Comparison of ENCODE assay signal across 8 cellular contexts in genomic region chr9:131677051-131677444, GRCh38.
DNase-seq lines count a peak whose midpoint lies in the region; ATAC-seq, FAIRE-seq and TF ChIP-seq lines count a peak whose summit lies in the region.

No MANE protein-coding gene starts in this region.

- no peak overlapping the region for H3K4me3 ChIP-seq in liver (ENCODE audit: low read depth in 1 of 3, low read length in 3 of 3)
- no peak overlapping the region for H3K4me3 ChIP-seq in HepG2 (replicated peaks in 1 of 3; ENCODE audit: insufficient read depth in 1 of 3, low read depth in 2 of 3, low read length in 3 of 3)
- no peak overlapping the region for H3K4me3 ChIP-seq in mammary epithelial cell (replicated peaks in 1 of 3; ENCODE audit: insufficient read depth in 1 of 3, low read depth in 2 of 3, low read length in 3 of 3)
- H3K4me3 ChIP-seq in mucosa of stomach (ENCODE audit: low read length): no peak overlapping the region
- no peak overlapping the region for H3K4me3 ChIP-seq in aorta (ENCODE audit: low read length in 2 of 2)

- H3K4me2 ChIP-seq in HepG2 (ENCODE audit: low read depth, low read length): no peak overlapping the region
- H3K4me2 ChIP-seq in mammary epithelial cell (ENCODE audit: insufficient read depth, low read depth, low read length): peak overlapping the region; percentile 48

- peaks cover 25% of the 10 kb centered on the region for H3K79me2 ChIP-seq in HepG2 (ENCODE audit: insufficient read depth, low read length)
- peaks cover 68% of the 10 kb centered on the region for H3K79me2 ChIP-seq in mammary epithelial cell (ENCODE audit: insufficient read depth, low read length)

- in situ Hi-C loops in HepG2 (cut with HindIII; ENCODE audit: extremely low pct_ligation_motif_present, low pct_unique_long_range_greater_than_20kb) (no loop called here), mammary epithelial cell (cut with MboI; ENCODE audit: low sequenced_read_pairs in 2 of 2) (no loop called here), G401 (cut with HindIII; ENCODE audit: low sequenced_read_pairs) (no loop called here)

- TF ChIP-seq CTCF in liver (IDR thresholded peaks at IDR 0.05; ENCODE audit: low read depth, low read length, missing input control) (no peak), HepG2 (CRISPR knock-in tag; IDR thresholded peaks at IDR 0.05) (no peak), mammary epithelial cell (conservative IDR thresholded peaks at IDR 0.05 in 1 of 2, IDR thresholded peaks at IDR 0.05 in 1 of 2; ENCODE audit: extremely low read depth in 1 of 2, insufficient read depth in 1 of 2, low read depth in 1 of 2, low read length in 2 of 2) (no peak)

- H3K27me3 ChIP-seq in liver (ENCODE audit: control insufficient read depth in 4 of 4, insufficient read depth in 4 of 4, low read length in 3 of 4) (no peaks in the 10 kb centered on the region), HepG2 (ENCODE audit: control insufficient read depth in 1 of 2, insufficient read depth in 2 of 2, low read length in 2 of 2) (no peaks in the 10 kb centered on the region), mammary epithelial cell (ENCODE audit: insufficient read depth, low read length) (no peaks in the 10 kb centered on the region), mucosa of stomach (ENCODE audit: control insufficient read depth, insufficient read depth, low read length) (no peaks in the 10 kb centered on the region), aorta (ENCODE audit: control insufficient read depth in 1 of 2, insufficient read depth in 2 of 2, low read length in 1 of 2) (no peaks in the 10 kb centered on the region)

- no peaks in the 10 kb centered on the region for H3K9me3 ChIP-seq in liver (ENCODE audit: control insufficient read depth in 4 of 4, low read length in 3 of 4)
- H3K9me3 ChIP-seq in HepG2 (ENCODE audit: low read length): no peaks in the 10 kb centered on the region
- no peaks in the 10 kb centered on the region for H3K9me3 ChIP-seq in mammary epithelial cell (replicated peaks; ENCODE audit: insufficient read depth, low read length)
- no peaks in the 10 kb centered on the region for H3K9me3 ChIP-seq in mucosa of stomach (ENCODE audit: control insufficient read depth, low read length)
- H3K9me3 ChIP-seq in aorta (ENCODE audit: control insufficient read depth, low read length): no peaks in the 10 kb centered on the region

- DNase-seq in HepG2 (ENCODE audit: low spot score): no peak
- no peak for DNase-seq in mammary epithelial cell
- DNase-seq in aorta: no peak
- no peak for DNase-seq in NCI-H510A (lab: John Stamatoyannopoulos, UW)
- DNase-seq in NCI-H2227 treated with DMSO at 0.1 percent for 48 hours (lab: John Stamatoyannopoulos, UW): no peak
- no peak for DNase-seq in G401 (ENCODE audit: low spot score)

- no peak overlapping the region for H2AFZ ChIP-seq in HepG2 (ENCODE audit: low read length)
- H2AFZ ChIP-seq in mammary epithelial cell (ENCODE audit: low read depth, low read length): no peak overlapping the region

- dilution Hi-C loops in mammary epithelial cell (cut with HindIII; ENCODE audit: low sequenced_read_pairs): no loop called here

- no peak for ATAC-seq in HepG2
- ATAC-seq in aorta (ENCODE audit: low FRiP score): no peak

- peak overlapping the region in 1 of 2 donors; percentile 69 for H3K9ac ChIP-seq in liver (ENCODE audit: low read depth in 1 of 2, low read length in 2 of 2)
- no peak overlapping the region for H3K9ac ChIP-seq in HepG2 (ENCODE audit: insufficient read depth, low read depth, low read length)
- H3K9ac ChIP-seq in mammary epithelial cell (ENCODE audit: insufficient read depth, low read length): no peak overlapping the region
- H3K9ac ChIP-seq in mucosa of stomach (ENCODE audit: low read length): peak overlapping the region; percentile 30

- BruUV-seq in HepG2 (replicated peaks; lab: Mats Ljungman, UMichigan) (no TSS peak), mammary epithelial cell (replicated peaks; lab: Mats Ljungman, UMichigan) (no TSS peak)

- TF ChIP-seq RAD21 in liver (IDR thresholded peaks at IDR 0.05) (no peak), HepG2 (CRISPR knock-in tag; IDR thresholded peaks at IDR 0.05) (no peak)

- CTCF ChIA-PET in HepG2 (lab: Yijun Ruan, JAX; ENCODE audit: low intra/inter-chr PET ratio, low total read pairs): interaction anchor here (2.0 kb wide), 1 partner anchor 63 kb away, joined by 12 read pairs; the partner anchor contains the start of gene RAPGEF1
- CTCF ChIA-PET in mammary epithelial cell (lab: Charles Lee; ENCODE audit: low non-redundant PET): no interaction called here

- 72% methylated on average over 4 of the region's 4 CpGs for WGBS in liver
- 84% methylated on average over 4 of the region's 4 CpGs for WGBS in HepG2 (ENCODE audit: low lambda C conversion rate)
- WGBS in mammary epithelial cell (ENCODE audit: low coverage, missing lambda C conversion rate): 54% methylated on average over 4 of the region's 4 CpGs
- 2 to 6% methylated on average over 4 of the region's 4 CpGs for WGBS in aorta, 2 donors

- TF ChIP-seq POLR2A in HepG2 (IDR thresholded peaks at IDR 0.05; ENCODE audit: insufficient read depth in 1 of 2, low read depth in 2 of 2, low read length in 2 of 2): no peak

- FAIRE-seq in HepG2 (lab: Jason Lieb, UNC): no peak

- H3K27ac ChIP-seq in liver (ENCODE audit: low read depth in 1 of 2, low read length in 2 of 2): peak overlapping the region; percentile 42 to 55
- H3K27ac ChIP-seq in HepG2 (ENCODE audit: extremely low read length, insufficient read depth, low read length): no peak overlapping the region
- H3K27ac ChIP-seq in mammary epithelial cell (ENCODE audit: insufficient read depth, low read depth, low read length): no peak overlapping the region
- peak overlapping the region; percentile 76 to 96 for H3K27ac ChIP-seq in aorta (ENCODE audit: low read depth in 1 of 2, low read length in 2 of 2)

- peaks cover 14 to 30% (median 23%) of the 10 kb centered on the region in 4 donors for H3K4me1 ChIP-seq in liver (ENCODE audit: control insufficient read depth in 4 of 4, insufficient read depth in 4 of 4, low read length in 3 of 4)
- peaks cover 56% of the 10 kb centered on the region for H3K4me1 ChIP-seq in HepG2 (ENCODE audit: insufficient read depth, low read length)
- peaks cover 44% of the 10 kb centered on the region for H3K4me1 ChIP-seq in mammary epithelial cell (ENCODE audit: insufficient read depth, low read length)
- H3K4me1 ChIP-seq in mucosa of stomach (ENCODE audit: control insufficient read depth, insufficient read depth, low read length): peaks cover 34% of the 10 kb centered on the region
- peaks cover 0 to 12% of the 10 kb centered on the region in 2 donors for H3K4me1 ChIP-seq in aorta (ENCODE audit: control insufficient read depth in 1 of 2, insufficient read depth in 2 of 2, low read length in 2 of 2)

- intact Hi-C loops in HepG2 (cut with micrococcal nuclease; ENCODE audit: unreplicated experiment) (no loop called here), mammary epithelial cell (cut with micrococcal nuclease) (loop anchor here (5.0 kb wide), 1 partner anchor 50 kb away; no protein-coding TSS in a partner anchor), aorta (cut with DNase I) (loop anchor here (5.0 kb wide), 5 partner anchors 35 to 70 kb away; no protein-coding TSS in a partner anchor)

- no peak for TF ChIP-seq EP300 in HepG2 (IDR thresholded peaks at IDR 0.05; ENCODE audit: low read depth in 2 of 2, low read length in 2 of 2)
- TF ChIP-seq EP300 in HepG2 (CRISPR knock-in tag; IDR thresholded peaks at IDR 0.05; ENCODE audit: borderline replicate concordance): no peak

- no peaks in the 10 kb centered on the region for H3K36me3 ChIP-seq in liver (ENCODE audit: control insufficient read depth in 4 of 4, insufficient read depth in 3 of 4, low read depth in 1 of 4, low read length in 3 of 4)
- no peaks in the 10 kb centered on the region for H3K36me3 ChIP-seq in HepG2 (replicated peaks in 1 of 2; ENCODE audit: control insufficient read depth in 1 of 2, insufficient read depth in 2 of 2, low read length in 2 of 2)
- no peaks in the 10 kb centered on the region for H3K36me3 ChIP-seq in mammary epithelial cell (ENCODE audit: insufficient read depth, low read length)
- no peaks in the 10 kb centered on the region for H3K36me3 ChIP-seq in mucosa of stomach (ENCODE audit: control insufficient read depth, insufficient read depth, low read length)
- H3K36me3 ChIP-seq in aorta (ENCODE audit: control insufficient read depth in 1 of 2, insufficient read depth in 2 of 2, low read length in 1 of 2): no peaks in the 10 kb centered on the region

- POLR2A ChIA-PET in HepG2 (lab: Yijun Ruan, JAX): interaction anchor here (0.9 to 3.4 kb wide), 2 partner anchors 59 to 70 kb away, joined by 3 to 12 read pairs; no protein-coding TSS in a partner anchor

- no peaks in the 10 kb centered on the region; the same call in 1 of the 2 replicates for H4K20me1 ChIP-seq in HepG2 (ENCODE audit: insufficient read depth, low read length)
- no peaks in the 10 kb centered on the region for H4K20me1 ChIP-seq in mammary epithelial cell (ENCODE audit: insufficient read depth, low read length)

TF ChIP-seq in liver, 16 proteins besides CTCF, POLR2A, EP300 and RAD21 (continues in another document):
- TF ChIP-seq ATF3 (IDR thresholded peaks at IDR 0.05): no peak
- no peak for TF ChIP-seq RXRA (IDR thresholded peaks at IDR 0.05)
- TF ChIP-seq EGR1 (IDR thresholded peaks at IDR 0.05; ENCODE audit: low read depth in 2 of 2): no peak

TF ChIP-seq in HepG2, 621 proteins besides CTCF, POLR2A, EP300 and RAD21 (continues in another document):
- no peak for TF ChIP-seq TOPORS (CRISPR knock-in tag; IDR thresholded peaks at IDR 0.05)
- no peak for TF ChIP-seq U2AF1 (optimal IDR thresholded peaks at IDR 0.05; ENCODE audit: low read depth, low read length)
- TF ChIP-seq ZNF572 (CRISPR knock-in tag; IDR thresholded peaks at IDR 0.05): no peak
- TF ChIP-seq ZNF12 (CRISPR knock-in tag; IDR thresholded peaks at IDR 0.05): no peak
- no peak for TF ChIP-seq HOXA5 (CRISPR knock-in tag; IDR thresholded peaks at IDR 0.05)
- TF ChIP-seq, protein P1, sequence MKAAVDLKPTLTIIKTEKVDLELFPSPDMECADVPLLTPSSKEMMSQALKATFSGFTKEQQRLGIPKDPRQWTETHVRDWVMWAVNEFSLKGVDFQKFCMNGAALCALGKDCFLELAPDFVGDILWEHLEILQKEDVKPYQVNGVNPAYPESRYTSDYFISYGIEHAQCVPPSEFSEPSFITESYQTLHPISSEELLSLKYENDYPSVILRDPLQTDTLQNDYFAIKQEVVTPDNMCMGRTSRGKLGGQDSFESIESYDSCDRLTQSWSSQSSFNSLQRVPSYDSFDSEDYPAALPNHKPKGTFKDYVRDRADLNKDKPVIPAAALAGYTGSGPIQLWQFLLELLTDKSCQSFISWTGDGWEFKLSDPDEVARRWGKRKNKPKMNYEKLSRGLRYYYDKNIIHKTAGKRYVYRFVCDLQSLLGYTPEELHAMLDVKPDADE (CRISPR knock-in tag; IDR thresholded peaks at IDR 0.05): no peak
- TF ChIP-seq STAT5B (CRISPR knock-in tag; IDR thresholded peaks at IDR 0.05): no peak
- no peak for TF ChIP-seq CBFB (CRISPR knock-in tag; IDR thresholded peaks at IDR 0.05)
- TF ChIP-seq ZBTB21 (CRISPR knock-in tag; IDR thresholded peaks at IDR 0.05): no peak
- no peak for TF ChIP-seq CC2D1A (CRISPR knock-in tag; IDR thresholded peaks at IDR 0.05)
- no peak for TF ChIP-seq NBN (conservative IDR thresholded peaks at IDR 0.05)

Comparison
In these comparisons a context has a peak if more than half of its experiments do, and no peak if none do; other contexts are left out.
1. H3K27ac ChIP-seq: peak in liver (2 of 2) and aorta (2 of 2); none in HepG2 (single experiment) and mammary epithelial cell (single experiment).